21 cellular contexts compared by ENCODE assay signal in genomic region chr7:152342796-152343195, GRCh38.
"Had no signal": no experiment of that assay in that cellular context is flagged by ENCODE, and none has a peak within 500 bp of the region (broad histone marks: within the 10 kb centered on the region; RNA-seq: fewer than 3 reads in every experiment).

No MANE protein-coding gene starts in this region.

- H3K9me3 ChIP-seq: esophagus squamous epithelium, lower lobe of right lung, mucosa of descending colon, right lobe of liver, suprapubic skin had no signal

- H3K4me3 Mint-ChIP-seq: activated CD4-positive, alpha-beta memory T cell treated with anti-CD3 and anti-CD28 coated beads, Interleukin-2, amount 10 ng/mL, durations not matched to agents 7 days and 5 days; activated naive CD8-positive, alpha-beta T cell treated with anti-CD3 and anti-CD28 coated beads for 36 hours; brain; nephron; stimulated activated naive CD8-positive, alpha-beta T cell treated with anti-CD3 and anti-CD28 coated beads, Interleukin-15, Interleukin-2, amounts not matched to agents 100 ng/mL and 50 ng/mL, for 24 hours had no signal

- DNase-seq: activated CD4-positive, alpha-beta memory T cell treated with anti-CD3 and anti-CD28 coated beads, Interleukin-2, amount 10 ng/mL, durations not matched to agents 7 days and 5 days; activated CD4-positive, alpha-beta T cell treated with anti-CD3 and anti-CD28 coated beads for 4 hours; activated CD8-positive, alpha-beta memory T cell treated with anti-CD3 and anti-CD28 coated beads, Interleukin-2, amount 50 U/mL, for 4 hours; activated naive CD8-positive, alpha-beta T cell treated with anti-CD3 and anti-CD28 coated beads for 36 hours; amygdala; cortex of kidney; effector CD4-positive, alpha-beta T cell; esophagus squamous epithelium; glutamatergic neuron; lower lobe of right lung; mucosa of descending colon; right lobe of liver; T-helper 1 cell; trophoblast cell had no signal

- H3K36me3 ChIP-seq: lower lobe of right lung, right lobe of liver had no signal

- H3K27me3 Mint-ChIP-seq: activated CD4-positive, alpha-beta memory T cell treated with anti-CD3 and anti-CD28 coated beads, Interleukin-2, amount 10 ng/mL, durations not matched to agents 7 days and 5 days; activated naive CD8-positive, alpha-beta T cell treated with anti-CD3 and anti-CD28 coated beads for 36 hours; brain; progenitor cell of endocrine pancreas; stimulated activated naive CD8-positive, alpha-beta T cell treated with anti-CD3 and anti-CD28 coated beads, Interleukin-15, Interleukin-2, amounts not matched to agents 100 ng/mL and 50 ng/mL, for 24 hours had no signal

- H3K27ac ChIP-seq: esophagus squamous epithelium, lower lobe of right lung, right lobe of liver, suprapubic skin, VCaP had no signal

- H3K27me3 ChIP-seq: esophagus squamous epithelium, right lobe of liver, suprapubic skin had no signal

- H3K9me3 Mint-ChIP-seq: stimulated activated naive CD8-positive, alpha-beta T cell treated with anti-CD3 and anti-CD28 coated beads, Interleukin-15, Interleukin-2, amounts not matched to agents 100 ng/mL and 50 ng/mL, for 24 hours had no signal

- ATAC-seq: lower lobe of right lung, mucosa of descending colon, right lobe of liver had no signal

- H3K27ac Mint-ChIP-seq: activated CD4-positive, alpha-beta memory T cell treated with anti-CD3 and anti-CD28 coated beads, Interleukin-2, amount 10 ng/mL, durations not matched to agents 7 days and 5 days; activated naive CD8-positive, alpha-beta T cell treated with anti-CD3 and anti-CD28 coated beads for 36 hours; brain; nephron had no signal

- H3K4me3 ChIP-seq: esophagus squamous epithelium, lower lobe of right lung, mucosa of descending colon, right lobe of liver, smooth muscle cell, suprapubic skin had no signal

- H3K4me2 ChIP-seq: smooth muscle cell had no signal
